13 cellular contexts compared by ENCODE assay signal in the genomic region with DNA sequence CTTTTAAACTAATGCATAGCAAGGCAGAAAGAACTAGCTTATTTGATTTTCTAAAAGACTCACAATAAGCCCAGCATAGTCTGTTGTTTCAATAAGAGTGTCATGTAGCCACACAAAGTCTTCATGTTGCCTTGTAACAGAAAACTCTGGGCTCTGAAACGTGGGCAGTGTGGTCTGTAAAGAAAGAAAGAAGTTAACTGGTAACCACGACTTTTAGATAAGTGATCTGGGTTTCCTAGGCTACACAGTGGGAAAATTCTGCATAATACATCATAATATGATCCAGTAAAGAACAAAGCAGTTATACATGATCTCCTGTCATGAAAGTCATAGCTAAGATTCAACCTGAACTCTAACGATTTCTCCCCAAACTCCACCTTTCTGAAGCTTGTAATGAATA. TPM values are rescaled to one million over a fixed set of nuclear protein-coding genes. Genes with fewer than 3 reads are reported as not detected.
DNase-seq lines count a peak whose midpoint lies in the region; ATAC-seq and TF ChIP-seq lines count a peak whose summit lies in the region.
"Had no signal": no experiment of that assay in that cellular context is flagged by ENCODE, and none has a peak within 500 bp of the region (broad histone marks: within the 10 kb centered on the region; RNA-seq: fewer than 3 reads in every experiment).

No MANE protein-coding gene starts in this region.

- TF ChIP-seq CTCF in SU-DHL-6 (IDR thresholded peaks at IDR 0.05; ENCODE audit: insufficient read depth, low read length, poor library complexity, severe bottlenecking): no peak

- no peak overlapping the region for H3K4me3 Mint-ChIP-seq in activated T-cell treated with anti-CD3 and anti-CD28 coated beads, Interleukin-2, amount 50 U/mL, for 72 hours
- no peak overlapping the region for H3K4me3 Mint-ChIP-seq in central memory CD8-positive, alpha-beta T cell
- H3K4me3 Mint-ChIP-seq in stimulated activated memory B cell treated with anti-CD40 and anti-IgM and Interleukin-4, amounts not matched to agents 10 μg/mL and 1 μg/mL and 100 μg/mL, for 72 hours: no peak overlapping the region

- H3K27me3 Mint-ChIP-seq in activated T-cell treated with anti-CD3 and anti-CD28 coated beads, Interleukin-2, amount 50 U/mL, for 72 hours (ENCODE audit: low read depth): no peaks in the 10 kb centered on the region
- no peaks in the 10 kb centered on the region for H3K27me3 Mint-ChIP-seq in central memory CD8-positive, alpha-beta T cell
- H3K27me3 Mint-ChIP-seq in stimulated activated memory B cell treated with anti-CD40 and anti-IgM and Interleukin-4, amounts not matched to agents 10 μg/mL and 1 μg/mL and 100 μg/mL, for 72 hours: no peaks in the 10 kb centered on the region

- no peaks in the 10 kb centered on the region for H3K9me3 ChIP-seq in SU-DHL-6 (ENCODE audit: insufficient read depth, low read length)
- H3K9me3 ChIP-seq: mucosa of descending colon had no signal

- DNase-seq in activated T-cell treated with anti-CD3 and anti-CD28 coated beads, Interleukin-2, amount 50 U/mL, for 72 hours: no peak
- no peak for DNase-seq in activated T-cell treated with anti-CD3 and anti-CD28 coated beads for 4 hours
- no peak for DNase-seq in central memory CD8-positive, alpha-beta T cell (ENCODE audit: low spot score in 2 of 2)
- no peak for DNase-seq in activated CD4-positive, CD25-positive, alpha-beta regulatory T cell treated with anti-CD3 and anti-CD28 coated beads, Interleukin-2, amount 50 U/mL, for 72 hours
- no peak for DNase-seq in NCI-H446 treated with DMSO at 0.1 percent for 48 hours (lab: John Stamatoyannopoulos, UW)
- no peak for DNase-seq in DMS53 treated with DMSO at 0.1 percent for 48 hours (lab: John Stamatoyannopoulos, UW; ENCODE audit: unreplicated experiment)
- DNase-seq: amniotic stem cell, foreskin keratinocyte, mucosa of descending colon, NCI-H1417 treated with DMSO at 0.1 percent for 48 hours, NCI-H510A treated with DMSO at 0.1 percent for 48 hours had no signal

- peaks cover 6 to 40% of the 10 kb centered on the region in 2 donors for H3K36me3 Mint-ChIP-seq in activated T-cell treated with anti-CD3 and anti-CD28 coated beads, Interleukin-2, amount 50 U/mL, for 72 hours (ENCODE audit: insufficient read depth in 2 of 2)
- peaks cover 57% of the 10 kb centered on the region for H3K36me3 Mint-ChIP-seq in central memory CD8-positive, alpha-beta T cell (ENCODE audit: insufficient read depth)
- H3K36me3 Mint-ChIP-seq in stimulated activated memory B cell treated with anti-CD40 and anti-IgM and Interleukin-4, amounts not matched to agents 10 μg/mL and 1 μg/mL and 100 μg/mL, for 72 hours: peaks cover 64% of the 10 kb centered on the region

- H4K20me1 ChIP-seq in SU-DHL-6 (ENCODE audit: low read depth, low read length): peaks cover 80% of the 10 kb centered on the region

- H3K9me3 Mint-ChIP-seq in activated T-cell treated with anti-CD3 and anti-CD28 coated beads, Interleukin-2, amount 50 U/mL, for 72 hours: no peaks in the 10 kb centered on the region
- no peaks in the 10 kb centered on the region for H3K9me3 Mint-ChIP-seq in central memory CD8-positive, alpha-beta T cell
- H3K9me3 Mint-ChIP-seq in stimulated activated memory B cell treated with anti-CD40 and anti-IgM and Interleukin-4, amounts not matched to agents 10 μg/mL and 1 μg/mL and 100 μg/mL, for 72 hours: no peaks in the 10 kb centered on the region

- no peak overlapping the region for H3K4me2 ChIP-seq in SU-DHL-6 (ENCODE audit: low read depth, low read length, poor library complexity, severe bottlenecking)

- H3K9me2 ChIP-seq in SU-DHL-6 (replicated peaks; ENCODE audit: insufficient read depth, low read length): no peaks in the 10 kb centered on the region

- no peak overlapping the region for H3K9ac ChIP-seq in SU-DHL-6 (ENCODE audit: low read length)

- no peak overlapping the region for H3K4me3 ChIP-seq in SU-DHL-6 (ENCODE audit: insufficient read depth, low read length, poor library complexity, severe bottlenecking)
- H3K4me3 ChIP-seq: mucosa of descending colon had no signal

- no peak overlapping the region for H2AFZ ChIP-seq in SU-DHL-6 (ENCODE audit: low read depth, low read length, severe bottlenecking)

- peaks cover 65% of the 10 kb centered on the region for H3K36me3 ChIP-seq in SU-DHL-6 (ENCODE audit: low read length)

- H3K27me3 ChIP-seq in SU-DHL-6 (ENCODE audit: low read length): no peaks in the 10 kb centered on the region
- H3K27me3 ChIP-seq: foreskin keratinocyte had no signal

- H3F3A ChIP-seq in SU-DHL-6 (ENCODE audit: insufficient read depth): peaks cover 67% of the 10 kb centered on the region

- peak overlapping the region; percentile 76 for H3K27ac Mint-ChIP-seq in activated T-cell treated with anti-CD3 and anti-CD28 coated beads, Interleukin-2, amount 50 U/mL, for 72 hours
- H3K27ac Mint-ChIP-seq in central memory CD8-positive, alpha-beta T cell (ENCODE audit: low read depth): peak overlapping the region; percentile 8
- H3K27ac Mint-ChIP-seq in stimulated activated memory B cell treated with anti-CD40 and anti-IgM and Interleukin-4, amounts not matched to agents 10 μg/mL and 1 μg/mL and 100 μg/mL, for 72 hours: peak overlapping the region; percentile 35

- peak overlapping the region; percentile 67 for H3K27ac ChIP-seq in SU-DHL-6 (ENCODE audit: low read depth, low read length)
- H3K27ac ChIP-seq: foreskin keratinocyte had no signal

- peaks cover 47% of the 10 kb centered on the region for H3K4me1 Mint-ChIP-seq in activated T-cell treated with anti-CD3 and anti-CD28 coated beads, Interleukin-2, amount 50 U/mL, for 72 hours (ENCODE audit: low read depth)
- H3K4me1 Mint-ChIP-seq in central memory CD8-positive, alpha-beta T cell: peaks cover 49% of the 10 kb centered on the region
- peaks cover 74% of the 10 kb centered on the region for H3K4me1 Mint-ChIP-seq in stimulated activated memory B cell treated with anti-CD40 and anti-IgM and Interleukin-4, amounts not matched to agents 10 μg/mL and 1 μg/mL and 100 μg/mL, for 72 hours

- peaks cover 97% of the 10 kb centered on the region for H3K79me2 ChIP-seq in SU-DHL-6 (ENCODE audit: insufficient read depth, low read length)

- peak; percentile 31 to 52 for ATAC-seq in activated T-cell treated with anti-CD3 and anti-CD28 coated beads, Interleukin-2, amount 50 U/mL, for 72 hours (replicated peaks in 1 of 2)
- no peak for ATAC-seq in central memory CD8-positive, alpha-beta T cell (replicated peaks; ENCODE audit: extremely low read depth, poor library complexity, severe bottlenecking)
- ATAC-seq in stimulated activated memory B cell treated with anti-CD40 and anti-IgM and Interleukin-4, amounts not matched to agents 10 μg/mL and 1 μg/mL and 100 μg/mL, for 72 hours: no peak
- ATAC-seq: foreskin keratinocyte, mucosa of descending colon had no signal

RNA-seq across cellular contexts. Expression of a gene that starts 13.3 kb away (rescaled TPM):
- 100 to 1,000 TPM; 207 to 208 TPM for total RNA-seq in activated T-cell treated with anti-CD3 and anti-CD28 coated beads, Interleukin-2, amount 50 U/mL, for 72 hours

RNA-seq across cellular contexts. Expression of a gene that starts 13.5 kb away (rescaled TPM):
- total RNA-seq in activated T-cell treated with anti-CD3 and anti-CD28 coated beads, Interleukin-2, amount 50 U/mL, for 72 hours: 10 to 100 TPM; 41.1 to 47.0 TPM

Comparison
In these comparisons a context has a peak if more than half of its experiments do, and no peak if none do; other contexts are left out.
1. ATAC-seq: peak in activated T-cell treated with anti-CD3 and anti-CD28 coated beads, Interleukin-2, amount 50 U/mL, for 72 hours (2 of 2); none in central memory CD8-positive, alpha-beta T cell (single experiment) and stimulated activated memory B cell treated with anti-CD40 and anti-IgM and Interleukin-4, amounts not matched to agents 10 μg/mL and 1 μg/mL and 100 μg/mL, for 72 hours (single experiment).
2. H3K27ac Mint-ChIP-seq: peak in every context shown above with its lines; median percentile 76 in activated T-cell treated with anti-CD3 and anti-CD28 coated beads, Interleukin-2, amount 50 U/mL, for 72 hours; 35 in stimulated activated memory B cell treated with anti-CD40 and anti-IgM and Interleukin-4, amounts not matched to agents 10 μg/mL and 1 μg/mL and 100 μg/mL, for 72 hours; 8 in central memory CD8-positive, alpha-beta T cell.